ENCODE assay signal across 8 cellular contexts in the genomic region with DNA sequence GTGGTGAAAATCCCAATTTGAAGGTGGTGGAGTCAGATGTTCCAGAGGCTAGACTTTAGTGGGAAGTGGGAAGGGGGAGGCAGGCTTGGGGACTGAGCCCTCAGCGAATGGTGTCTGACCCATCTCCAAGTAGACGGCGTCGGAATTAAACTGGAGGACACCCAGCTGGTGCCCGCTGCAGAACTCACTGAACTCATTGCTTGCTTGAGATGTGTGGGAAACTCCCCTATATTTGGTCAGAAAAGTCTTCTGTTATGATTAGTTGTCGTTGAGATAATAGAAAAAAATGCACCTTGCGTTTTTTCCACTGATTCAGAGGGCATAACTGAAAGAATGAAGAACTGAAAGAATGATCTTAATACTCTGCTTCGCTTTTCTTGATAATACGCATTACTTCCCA. TPM values are rescaled to one million over a fixed set of nuclear protein-coding genes. Genes with fewer than 3 reads are reported as not detected.
DNase-seq lines count a peak whose midpoint lies in the region; ATAC-seq and TF ChIP-seq lines count a peak whose summit lies in the region.

No MANE protein-coding gene starts in this region.

- H3K27ac Mint-ChIP-seq in T-helper 2 cell treated with Interferon-gamma antibody and Interleukin-4, amounts not matched to agents 5 μg/mL and 100 μg/mL, for 36 hours = peak overlapping the region; percentile 82

- H3K36me3 ChIP-seq in fibroblast of lung (ENCODE audit: control insufficient read depth, insufficient read depth, low read length) = no peaks in the 10 kb centered on the region
- H3K36me3 ChIP-seq in gastrocnemius medialis = peaks cover 8 to 38% of the 10 kb centered on the region in 2 donors

- no peaks in the 10 kb centered on the region for H3K27me3 Mint-ChIP-seq in T-helper 2 cell treated with Interferon-gamma antibody and Interleukin-4, amounts not matched to agents 5 μg/mL and 100 μg/mL, for 36 hours (ENCODE audit: low read depth)

- peaks cover 70% of the 10 kb centered on the region for H3K9me3 Mint-ChIP-seq in T-helper 2 cell treated with Interferon-gamma antibody and Interleukin-4, amounts not matched to agents 5 μg/mL and 100 μg/mL, for 36 hours

- H3K36me3 Mint-ChIP-seq in T-helper 2 cell treated with Interferon-gamma antibody and Interleukin-4, amounts not matched to agents 5 μg/mL and 100 μg/mL, for 36 hours (ENCODE audit: low read depth) = peaks cover 43% of the 10 kb centered on the region

- ATAC-seq in gastrocnemius medialis = no peak
- ATAC-seq in HG02642 (IDR thresholded peaks at IDR 0.05; ENCODE audit: poor library complexity, unreplicated experiment) = no peak

- in situ Hi-C loops in gastrocnemius medialis (cut with MboI; ENCODE audit: low sequenced_read_pairs in 4 of 4) = no loop called here

- H3K4me1 Mint-ChIP-seq in T-helper 2 cell treated with Interferon-gamma antibody and Interleukin-4, amounts not matched to agents 5 μg/mL and 100 μg/mL, for 36 hours (ENCODE audit: low read depth) = peaks cover 17% of the 10 kb centered on the region

- peaks cover 7% of the 10 kb centered on the region for H3K79me2 ChIP-seq in fibroblast of lung (ENCODE audit: control insufficient read depth, insufficient read depth, low read length)

- H3K27ac ChIP-seq in fibroblast of lung (ENCODE audit: insufficient read depth, low read length) (peak overlapping the region; percentile 91), gastrocnemius medialis (peak overlapping the region; percentile 90 to 93 (median 92))

- no peak for TF ChIP-seq CTCF in fibroblast of lung (conservative IDR thresholded peaks at IDR 0.05 in 1 of 2, IDR thresholded peaks at IDR 0.05 in 1 of 2; ENCODE audit: low read depth in 1 of 2, low read length in 2 of 2)
- TF ChIP-seq CTCF in gastrocnemius medialis (IDR thresholded peaks at IDR 0.05 in 4 of 5, conservative IDR thresholded peaks at IDR 0.05 in 1 of 5) = no peak

- H4K20me1 ChIP-seq in fibroblast of lung (ENCODE audit: control insufficient read depth, extremely low read depth, insufficient read depth, low read length) = no peaks in the 10 kb centered on the region

- H3K27me3 ChIP-seq in fibroblast of lung (ENCODE audit: control insufficient read depth, insufficient read depth, low read length) (no peaks in the 10 kb centered on the region), gastrocnemius medialis (no peaks in the 10 kb centered on the region)

- H3K4me1 ChIP-seq in fibroblast of lung (ENCODE audit: control insufficient read depth, extremely low read depth, insufficient read depth, low read length) (peaks cover 2% of the 10 kb centered on the region), gastrocnemius medialis (peaks cover 12 to 14% of the 10 kb centered on the region in 2 donors)

- H3K4me3 ChIP-seq in fibroblast of lung (replicated peaks in 1 of 4; ENCODE audit: control extremely low read depth in 1 of 4, insufficient read depth in 1 of 4, low read depth in 3 of 4, low read length in 4 of 4) (peak overlapping the region; percentile 68 to 96 (median 94)), gastrocnemius medialis (peak overlapping the region; percentile 66 to 95 (median 84))

- H3K9me3 ChIP-seq in fibroblast of lung (ENCODE audit: control insufficient read depth, insufficient read depth, low read depth, low read length) = peaks cover 2% of the 10 kb centered on the region
- H3K9me3 ChIP-seq in gastrocnemius medialis = peaks cover 0 to 20% (median 4%) of the 10 kb centered on the region in 3 donors

- TF ChIP-seq POLR2A in gastrocnemius medialis (IDR thresholded peaks at IDR 0.05) = no peak

- H3K9ac ChIP-seq in fibroblast of lung (ENCODE audit: insufficient read depth, low read length) = no peak overlapping the region

- peak overlapping the region; percentile 58 for H2AFZ ChIP-seq in fibroblast of lung (ENCODE audit: low read length)

- peak overlapping the region; percentile 85 for H3K4me3 Mint-ChIP-seq in T-helper 2 cell treated with Interferon-gamma antibody and Interleukin-4, amounts not matched to agents 5 μg/mL and 100 μg/mL, for 36 hours

- H3K4me2 ChIP-seq in fibroblast of lung (ENCODE audit: extremely low read depth, insufficient read depth, low read length) = peak overlapping the region; percentile 61

- intact Hi-C loops in gastrocnemius medialis (cut with DNase I; ENCODE audit: low total_unique reads) = loop anchor here (1.0 to 10.0 kb wide), 3 partner anchors 10 to 1902 kb away; a partner anchor contains a TSS

- DNase-seq in activated effector memory CD4-positive, alpha-beta T cell treated with anti-CD3 and anti-CD28 coated beads, Interleukin-2, amount 50 U/mL, for 16 hours = peak; percentile 70
- DNase-seq in activated effector memory CD4-positive, alpha-beta T cell treated with Interleukin-2 at 50 U/mL for 16 hours = no peak
- no peak for DNase-seq in T-helper 2 cell treated with Interferon-gamma antibody and Interleukin-4, amounts not matched to agents 5 μg/mL and 100 μg/mL, for 36 hours (ENCODE audit: low spot score)
- DNase-seq in fibroblast of lung (ENCODE audit: low read depth in 2 of 2) (peak; percentile 14 to 40), gastrocnemius medialis (no peak), OCI-M2 (lab: John Stamatoyannopoulos, UW; ENCODE audit: unreplicated experiment) (no peak), COR-L47 (lab: John Stamatoyannopoulos, UW) (no peak)

RNA-seq across cellular contexts. Expression of a gene that starts 0.9 kb away (rescaled TPM):
- 5.4 TPM in 2 replicates for total RNA-seq in fibroblast of lung
- 4.3 and 5.0 TPM in 2 replicates for polyA plus RNA-seq in fibroblast of lung
- 2.9 and 3.4 TPM in 2 replicates for polyA plus RNA-seq in fibroblast of lung (2012)
- polyA minus RNA-seq in fibroblast of lung (ENCODE audit: low replicate concordance) = 0.07 TPM in 1 of 2 replicates, not detected in the other
- 1 to 10 TPM; 3.5 to 9.2 (median 4.3) TPM for total RNA-seq in gastrocnemius medialis

RNA-seq across cellular contexts. Expression of a gene that starts 9.9 kb away (rescaled TPM):
- total RNA-seq in fibroblast of lung = 4.1 and 4.8 TPM in 2 replicates
- 2.9 and 3.0 TPM in 2 replicates for polyA plus RNA-seq in fibroblast of lung
- 1.8 and 2.3 TPM in 2 replicates for polyA plus RNA-seq in fibroblast of lung (2012)
- 0.31 and 7.6 TPM in 2 replicates for polyA minus RNA-seq in fibroblast of lung (ENCODE audit: low replicate concordance)
- 1 to 10 TPM in 2 of 4 donors, under 1 TPM in 2; 0.22 to 1.9 (median 0.83) TPM for total RNA-seq in gastrocnemius medialis

Comparison
In these comparisons a context has a peak if more than half of its experiments do, and no peak if none do; other contexts are left out.
1. DNase-seq: peak in activated effector memory CD4-positive, alpha-beta T cell treated with anti-CD3 and anti-CD28 coated beads, Interleukin-2, amount 50 U/mL, for 16 hours (single experiment) and fibroblast of lung (2 of 2); none in activated effector memory CD4-positive, alpha-beta T cell treated with Interleukin-2 at 50 U/mL for 16 hours (single experiment), T-helper 2 cell treated with Interferon-gamma antibody and Interleukin-4, amounts not matched to agents 5 μg/mL and 100 μg/mL, for 36 hours (single experiment), gastrocnemius medialis (0 of 2), OCI-M2 (single experiment) and COR-L47 (single experiment).